In the genomic region with DNA sequence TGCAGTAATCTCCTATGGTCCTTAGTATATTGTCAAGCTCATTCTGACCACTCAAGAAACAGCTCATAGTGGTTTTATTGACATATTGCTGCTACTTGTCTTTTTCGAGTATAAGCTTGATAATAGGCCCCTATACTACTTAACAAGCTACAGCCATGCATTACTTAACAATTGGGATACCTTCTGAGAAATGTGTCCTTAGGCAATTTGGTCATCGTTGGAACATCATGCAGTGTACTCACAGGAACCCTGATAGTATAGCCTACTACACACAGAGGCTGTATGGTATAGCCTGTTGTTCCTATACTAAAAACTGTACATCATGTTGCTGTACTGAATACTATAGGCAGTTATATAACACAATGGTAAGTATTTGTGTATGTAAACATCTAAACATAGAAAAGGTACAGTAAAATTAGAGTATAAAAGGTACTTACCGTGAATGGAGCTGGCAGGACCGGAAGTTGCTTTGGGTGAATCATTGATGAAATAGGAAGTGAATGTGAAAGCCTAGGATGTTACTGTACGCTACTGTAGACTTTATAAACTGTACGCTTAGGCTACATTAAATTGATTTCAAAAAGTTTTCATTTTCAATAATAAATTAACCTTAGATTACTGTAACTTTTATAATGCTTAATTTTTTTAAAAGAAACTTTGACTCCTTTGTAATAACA, we compare ENCODE assay signal across 14 cellular contexts.
A peak's percentile ranks its signal among the peaks of the same experiment; 100 is the strongest.
DNase-seq lines count a peak whose midpoint lies in the region; ATAC-seq, FAIRE-seq and TF ChIP-seq lines count a peak whose summit lies in the region.
"Had no signal": no experiment of that assay in that cellular context is flagged by ENCODE, and none has a peak within 500 bp of the region (broad histone marks: within the 10 kb centered on the region; RNA-seq: fewer than 3 reads in every experiment).

No MANE protein-coding gene starts in this region.

- peaks cover 23% of the 10 kb centered on the region for H3K4me1 Mint-ChIP-seq in nephron progenitor cell

- H3K27me3 ChIP-seq in bronchial epithelial cell (ENCODE audit: control insufficient read depth, insufficient read depth, low read length): no peaks in the 10 kb centered on the region
- H3K27me3 ChIP-seq: BLaER1 treated with 17β-estradiol and CSF1 and Interleukin-3, amounts not matched to agents 10 nM and 100 nM; colonic mucosa had no signal

- H3K4me3 ChIP-seq in bronchial epithelial cell (ENCODE audit: low read depth, low read length): no peak overlapping the region
- H3K4me3 ChIP-seq: BLaER1 treated with 17β-estradiol and CSF1 and Interleukin-3, amounts not matched to agents 10 nM and 100 nM; colonic mucosa had no signal

- no peak overlapping the region for H3K27ac Mint-ChIP-seq in nephron progenitor cell

- H3K9me3 Mint-ChIP-seq in nephron progenitor cell: no peaks in the 10 kb centered on the region

- H3K36me3 ChIP-seq in bronchial epithelial cell (ENCODE audit: control insufficient read depth, insufficient read depth, low read length): no peaks in the 10 kb centered on the region
- H3K36me3 ChIP-seq: colonic mucosa had no signal

- ATAC-seq in GM18511 (IDR thresholded peaks at IDR 0.05; ENCODE audit: unreplicated experiment) (peak; percentile 67), GM21576 (IDR thresholded peaks at IDR 0.05; ENCODE audit: unreplicated experiment) (peak; percentile 73), HG03354 (IDR thresholded peaks at IDR 0.05; ENCODE audit: poor library complexity, severe bottlenecking, unreplicated experiment) (peak; percentile 86)
- ATAC-seq: right cardiac atrium had no signal

- DNase-seq in bronchial epithelial cell (ENCODE audit: low read depth) (peak; percentile 52), HPDE6-E6E7 (ENCODE audit: extremely low spot score) (no peak), nephron progenitor cell (no peak), HT-29 (ENCODE audit: low spot score) (no peak), activated T-cell treated with anti-CD3 and anti-CD28 coated beads for 4 hours (no peak)
- DNase-seq: activated naive CD4-positive, alpha-beta T cell treated with anti-CD3 and anti-CD28 coated beads, Interleukin-2, amount 50 U/mL, for 16 hours; colonic mucosa; mesendoderm; NCI-H1694 treated with DMSO at 0.1 percent for 48 hours; right cardiac atrium had no signal

- peaks cover 10% of the 10 kb centered on the region for H3K36me3 Mint-ChIP-seq in nephron progenitor cell (ENCODE audit: low read depth)

- no peak for FAIRE-seq in bronchial epithelial cell (lab: Jason Lieb, UNC)

- no peak for TF ChIP-seq CTCF in bronchial epithelial cell (IDR thresholded peaks at IDR 0.05; ENCODE audit: insufficient read depth, low read length, severe bottlenecking)
- no peak for TF ChIP-seq CTCF in nephron progenitor cell (IDR thresholded peaks at IDR 0.05)

- peaks cover 5% of the 10 kb centered on the region for H3K27me3 Mint-ChIP-seq in nephron progenitor cell (ENCODE audit: low read depth, poor library complexity)

- no peak overlapping the region for H3K4me3 Mint-ChIP-seq in nephron progenitor cell
